22 cellular contexts compared by ENCODE assay signal in genomic region chr10:128092454-128092853, GRCh38.
"Had no signal": no experiment of that assay in that cellular context is flagged by ENCODE, and none has a peak within 500 bp of the region (broad histone marks: within the 10 kb centered on the region; RNA-seq: fewer than 3 reads in every experiment).

No MANE protein-coding gene starts in this region.

- H3K27ac ChIP-seq: ascending aorta, cardiac muscle cell, gastrocnemius medialis, heart left ventricle, neural progenitor cell, ovary, psoas muscle, skin epidermis had no signal

- DNase-seq: activated CD4-positive, alpha-beta T cell treated with anti-CD3 and anti-CD28 coated beads, Interleukin-2, amount 10 ng/mL, durations not matched to agents 7 days and 5 days; activated CD4-positive, CD25-positive, alpha-beta regulatory T cell; activated CD8-positive, alpha-beta memory T cell treated with anti-CD3 and anti-CD28 coated beads, Interleukin-2, amount 50 U/mL, for 4 hours; activated CD8-positive, alpha-beta T cell treated with anti-CD3 and anti-CD28 coated beads, Interleukin-2, amount 10 ng/mL, durations not matched to agents 7 days and 5 days; activated gamma-delta T cell; dermis blood vessel endothelial cell; effector memory CD8-positive, alpha-beta T cell; gastrocnemius medialis; heart left ventricle; left ventricle myocardium superior; mucosa of descending colon; naive B cell; ovary; psoas muscle; right cardiac atrium; T-helper 1 cell; T-helper 9 cell; trophoblast cell had no signal

- H3K27me3 ChIP-seq: ascending aorta, cardiac muscle cell, neural progenitor cell, ovary had no signal

- ATAC-seq: activated CD8-positive, alpha-beta T cell treated with anti-CD3 and anti-CD28 coated beads, Interleukin-2, amount 10 ng/mL, durations not matched to agents 7 days and 5 days; effector memory CD8-positive, alpha-beta T cell; gastrocnemius medialis; heart left ventricle; left ventricle myocardium superior; mucosa of descending colon; psoas muscle; right cardiac atrium had no signal

- H3K36me3 ChIP-seq: ascending aorta, cardiac muscle cell, gastrocnemius medialis, neural progenitor cell, ovary had no signal

- H3K4me1 ChIP-seq: ascending aorta, gastrocnemius medialis, heart left ventricle, neural progenitor cell, psoas muscle had no signal

- H3K9me3 ChIP-seq: ascending aorta, gastrocnemius medialis, heart left ventricle, mucosa of descending colon, ovary, psoas muscle had no signal

- H3K4me3 ChIP-seq: ascending aorta, cardiac muscle cell, gastrocnemius medialis, heart left ventricle, mucosa of descending colon, neural progenitor cell, ovary, psoas muscle, skin epidermis had no signal
